In the genomic region with DNA sequence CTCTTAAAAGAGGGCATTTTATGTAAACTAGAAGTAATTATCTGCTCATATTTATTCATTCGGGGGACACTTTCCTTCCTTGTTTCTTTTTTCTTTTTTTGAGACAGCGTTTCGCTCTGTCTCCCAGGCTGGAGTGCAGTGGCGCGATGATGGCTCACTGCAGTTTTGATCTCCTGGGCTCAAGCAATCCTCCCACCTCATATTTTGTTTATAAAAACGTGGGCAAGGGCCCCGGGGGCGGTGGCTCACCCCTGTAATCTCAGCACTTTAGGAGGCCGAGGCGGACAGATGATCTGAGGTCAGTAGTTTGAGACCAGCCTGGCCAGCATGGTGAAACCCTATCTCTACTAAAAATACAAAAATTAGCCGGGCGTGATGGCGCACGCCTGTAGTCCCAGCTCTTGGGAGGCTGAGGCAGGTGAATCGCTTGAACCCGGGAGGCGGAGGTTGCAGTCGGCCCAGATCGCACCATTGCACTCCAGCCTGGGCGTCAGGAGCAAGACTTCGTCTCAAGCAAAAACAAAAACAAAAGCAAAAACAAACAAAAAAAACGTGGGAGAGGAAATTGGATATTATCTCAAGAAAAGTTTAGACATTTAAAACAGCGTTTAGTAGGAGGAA, we compare ENCODE assay signal across 8 cellular contexts. TPM values are rescaled to one million over a fixed set of nuclear protein-coding genes. Genes with fewer than 3 reads are reported as not detected.
A peak's percentile ranks its signal among the peaks of the same experiment; 100 is the strongest.
DNase-seq lines count a peak whose midpoint lies in the region; ATAC-seq and TF ChIP-seq lines count a peak whose summit lies in the region.

No MANE protein-coding gene starts in this region.

- peak overlapping the region; percentile 95 for H3K27ac ChIP-seq in DOHH2 (ENCODE audit: low read depth, low read length)
- H3K27ac ChIP-seq in neuronal stem cell (replicated peaks; ENCODE audit: low read length): no peak overlapping the region
- no peak overlapping the region for H3K27ac ChIP-seq in ascending aorta

- intact Hi-C loops in ascending aorta (cut with DNase I): no loop called here

- H3F3A ChIP-seq in DOHH2 (ENCODE audit: control insufficient read depth, insufficient read depth): peaks cover 19% of the 10 kb centered on the region

- H2BK15ac ChIP-seq in neuronal stem cell (ENCODE audit: low read length): no peak overlapping the region

- no peaks in the 10 kb centered on the region for H3K9me3 Mint-ChIP-seq in central memory CD8-positive, alpha-beta T cell

- H3K79me1 ChIP-seq in neuronal stem cell (ENCODE audit: low read depth, low read length): no peaks in the 10 kb centered on the region

- H2BK5ac ChIP-seq in neuronal stem cell (ENCODE audit: low read length): no peak overlapping the region

- H3K4me1 ChIP-seq in DOHH2 (ENCODE audit: control insufficient read depth, low read length) (peaks cover 37% of the 10 kb centered on the region), neuronal stem cell (ENCODE audit: control insufficient read depth in 2 of 2, insufficient read depth in 1 of 2, low read depth in 1 of 2, low read length in 2 of 2) (peaks cover 1 to 16% of the 10 kb centered on the region in 2 donors), ascending aorta (peaks cover 11 to 22% of the 10 kb centered on the region in 2 donors)

- WGBS in neuronal stem cell (ENCODE audit: extremely low coverage in 2 of 2, insufficient read length in 2 of 2, insufficient replicate concordance in 1 of 2), 2 donors: no CpG with 5 or more reads among the region's 23 CpGs

- no peak overlapping the region for H2BK120ac ChIP-seq in neuronal stem cell (ENCODE audit: low read depth, low read length)

- H4K20me1 ChIP-seq in DOHH2 (ENCODE audit: control insufficient read depth, insufficient read depth, low read depth, low read length): peaks cover 4% of the 10 kb centered on the region; the same call in 1 of the 2 replicates

- H3K27ac Mint-ChIP-seq in central memory CD8-positive, alpha-beta T cell (ENCODE audit: low read depth): no peak overlapping the region

- H3K36me3 ChIP-seq in DOHH2 (ENCODE audit: control insufficient read depth, low read length) (peaks cover 25% of the 10 kb centered on the region), MG63 (peaks cover 7% of the 10 kb centered on the region), neuronal stem cell (replicated peaks in 1 of 2; ENCODE audit: control insufficient read depth in 2 of 2, insufficient read depth in 2 of 2, low read length in 2 of 2) (peaks cover 10 to 15% of the 10 kb centered on the region in 2 donors), ascending aorta (peaks cover 6 to 9% of the 10 kb centered on the region in 2 donors)

- H3K4ac ChIP-seq in neuronal stem cell (ENCODE audit: low read length): no peak overlapping the region

- no peaks in the 10 kb centered on the region for H3K9me3 ChIP-seq in DOHH2 (ENCODE audit: control insufficient read depth, insufficient read depth, low read length)
- no peaks in the 10 kb centered on the region for H3K9me3 ChIP-seq in MG63
- no peaks in the 10 kb centered on the region for H3K9me3 ChIP-seq in neuronal stem cell (replicated peaks in 1 of 2; ENCODE audit: control insufficient read depth in 2 of 2, insufficient read depth in 1 of 2, low read depth in 1 of 2, low read length in 2 of 2)
- no peaks in the 10 kb centered on the region for H3K9me3 ChIP-seq in ascending aorta

- TF ChIP-seq CTCF in DOHH2 (IDR thresholded peaks at IDR 0.05; ENCODE audit: low read depth, low read length, poor library complexity, severe bottlenecking): no peak
- TF ChIP-seq CTCF in ascending aorta (IDR thresholded peaks at IDR 0.05): no peak

- H3K18ac ChIP-seq in neuronal stem cell (ENCODE audit: low read length): no peak overlapping the region

- H3K9ac ChIP-seq in neuronal stem cell (ENCODE audit: low read depth, low read length, poor library complexity): no peak overlapping the region

- H3K4me2 ChIP-seq in DOHH2 (ENCODE audit: low read length) (peak overlapping the region; percentile 73), neuronal stem cell (ENCODE audit: insufficient read depth, low read length, poor library complexity, severe bottlenecking) (no peak overlapping the region)

- no peaks in the 10 kb centered on the region for H3K27me3 ChIP-seq in DOHH2 (ENCODE audit: control insufficient read depth, low read length)
- H3K27me3 ChIP-seq in MG63: no peaks in the 10 kb centered on the region
- no peaks in the 10 kb centered on the region for H3K27me3 ChIP-seq in neuronal stem cell (ENCODE audit: control insufficient read depth in 3 of 3, insufficient read depth in 3 of 3, low read depth in 1 of 3, low read length in 3 of 3)
- no peaks in the 10 kb centered on the region for H3K27me3 ChIP-seq in ascending aorta

- no peak overlapping the region for H2AK5ac ChIP-seq in neuronal stem cell (ENCODE audit: low read depth, low read length)

- peaks cover 70% of the 10 kb centered on the region for H3K79me2 ChIP-seq in DOHH2 (ENCODE audit: control insufficient read depth, low read length)

- ATAC-seq in central memory CD8-positive, alpha-beta T cell (replicated peaks; ENCODE audit: extremely low read depth, poor library complexity, severe bottlenecking): no peak

- H4K8ac ChIP-seq in neuronal stem cell (ENCODE audit: low read depth, low read length): no peak overlapping the region

- peaks cover 13% of the 10 kb centered on the region for H3K36me3 Mint-ChIP-seq in central memory CD8-positive, alpha-beta T cell (ENCODE audit: insufficient read depth)

- no peaks in the 10 kb centered on the region for H3K27me3 Mint-ChIP-seq in central memory CD8-positive, alpha-beta T cell

- peaks cover 38% of the 10 kb centered on the region for H3K4me1 Mint-ChIP-seq in central memory CD8-positive, alpha-beta T cell

- peak overlapping the region; percentile 97 for H3K4me3 Mint-ChIP-seq in central memory CD8-positive, alpha-beta T cell

- no peak overlapping the region for H3K23ac ChIP-seq in neuronal stem cell (ENCODE audit: low read depth, low read length, poor library complexity)

- H2BK12ac ChIP-seq in neuronal stem cell (ENCODE audit: low read length): no peak overlapping the region

- no peaks in the 10 kb centered on the region for H3K9me2 ChIP-seq in DOHH2 (replicated peaks; ENCODE audit: control insufficient read depth, low read length)

- H3K4me3 ChIP-seq in DOHH2 (ENCODE audit: low read length) (peak overlapping the region; percentile 93), MG63 (peak overlapping the region; percentile 72), neuronal stem cell (ENCODE audit: low read length in 2 of 2) (no peak overlapping the region), ascending aorta (peak overlapping the region in 1 of 2 donors; percentile 76)

- DNase-seq in MG63: no peak
- no peak for DNase-seq in central memory CD8-positive, alpha-beta T cell (ENCODE audit: low spot score in 2 of 2)
- no peak for DNase-seq in neuronal stem cell (ENCODE audit: low spot score)
- DNase-seq in SK-N-DZ (ENCODE audit: low spot score): no peak
- DNase-seq in NCI-H2029 (lab: John Stamatoyannopoulos, UW): no peak
- no peak for DNase-seq in C1 segment of cervical spinal cord (lab: John Stamatoyannopoulos, UW)
- no peak for DNase-seq in ascending aorta (ENCODE audit: low spot score in 2 of 2)

- no peak overlapping the region for H3K14ac ChIP-seq in neuronal stem cell (ENCODE audit: low read length)

- peak overlapping the region; percentile 97 for H2AFZ ChIP-seq in neuronal stem cell (ENCODE audit: low read length)

- no peak overlapping the region for H4K91ac ChIP-seq in neuronal stem cell (ENCODE audit: low read depth, low read length, poor library complexity)

RNA-seq across cellular contexts. Expression of a gene that starts 0.9 kb away (rescaled TPM):
- total RNA-seq in MG63 (2014; rRNA removed; shearing (Covaris generic); ENCODE audit: low replicate concordance): 36.7 and 51.9 TPM in 2 replicates
- 40.1 TPM for polyA plus RNA-seq in neuronal stem cell (2013, experiment 1 of 2)
- polyA plus RNA-seq in neuronal stem cell (2013, experiment 2 of 2): 41.7 TPM
- 40.7 and 45.4 TPM in 2 replicates for polyA plus RNA-seq in SK-N-DZ (2014; cell fraction: cytosol; rRNA removed)
- 12.8 and 15.7 TPM in 2 replicates for polyA plus RNA-seq in SK-N-DZ (2014; cell fraction: nucleus; rRNA removed)
- 11.8 TPM for total RNA-seq in ascending aorta

RNA-seq across cellular contexts. Expression of a gene that starts 1.5 kb away (rescaled TPM):
- total RNA-seq in MG63 (2014; rRNA removed; shearing (Covaris generic); ENCODE audit: low replicate concordance): 15.4 and 21.5 TPM in 2 replicates
- 24.5 TPM for polyA plus RNA-seq in neuronal stem cell (2013, experiment 1 of 2)
- 24.4 TPM for polyA plus RNA-seq in neuronal stem cell (2013, experiment 2 of 2)
- polyA plus RNA-seq in SK-N-DZ (2014; cell fraction: cytosol; rRNA removed): 11.6 and 18.3 TPM in 2 replicates
- 11.4 and 18.3 TPM in 2 replicates for polyA plus RNA-seq in SK-N-DZ (2014; cell fraction: nucleus; rRNA removed)
- total RNA-seq in ascending aorta: 10.6 TPM

RNA-seq across cellular contexts. Expression of a gene that starts 23.4 kb away (rescaled TPM):
- 0.33 TPM in 1 of 2 replicates, not detected in the other for total RNA-seq in MG63 (2014; rRNA removed; shearing (Covaris generic); ENCODE audit: low replicate concordance)
- polyA plus RNA-seq in neuronal stem cell (2013, experiment 1 of 2): 2.8 TPM
- 2.8 TPM for polyA plus RNA-seq in neuronal stem cell (2013, experiment 2 of 2)
- not detected in 2 replicates for polyA plus RNA-seq in SK-N-DZ (2014; cell fraction: cytosol; rRNA removed)
- 2.0 TPM in 1 of 2 replicates, not detected in the other for polyA plus RNA-seq in SK-N-DZ (2014; cell fraction: nucleus; rRNA removed)
- total RNA-seq in ascending aorta: not detected

RNA-seq across cellular contexts. Expression of a gene that starts 43.0 kb away (rescaled TPM):
- total RNA-seq in MG63 (2014; rRNA removed; shearing (Covaris generic); ENCODE audit: low replicate concordance): 13.3 and 15.0 TPM in 2 replicates
- polyA plus RNA-seq in neuronal stem cell (2013, experiment 1 of 2): 25.9 TPM
- polyA plus RNA-seq in neuronal stem cell (2013, experiment 2 of 2): 26.8 TPM
- 5.5 and 10.3 TPM in 2 replicates for polyA plus RNA-seq in SK-N-DZ (2014; cell fraction: cytosol; rRNA removed)
- polyA plus RNA-seq in SK-N-DZ (2014; cell fraction: nucleus; rRNA removed): 7.6 and 8.2 TPM in 2 replicates
- not detected for total RNA-seq in ascending aorta

Comparison
In these comparisons a context has a peak if more than half of its experiments do, and no peak if none do; other contexts are left out.
1. H3K4me3 ChIP-seq: peak in DOHH2 (single experiment) and MG63 (single experiment); none in neuronal stem cell (0 of 2).